Comparison of ENCODE assay signal across 36 cellular contexts in genomic region chr20:60465439-60465838, GRCh38.
"Had no signal": no experiment of that assay in that cellular context is flagged by ENCODE, and none has a peak within 500 bp of the region (broad histone marks: within the 10 kb centered on the region; RNA-seq: fewer than 3 reads in every experiment).

No MANE protein-coding gene starts in this region.

- H3K27me3 Mint-ChIP-seq: activated B cell treated with CpG ODN at 0.5 μM for 24 hours; activated CD4-positive, alpha-beta memory T cell treated with anti-CD3 and anti-CD28 coated beads, Interleukin-2, amount 10 ng/mL, durations not matched to agents 7 days and 5 days; activated CD4-positive, alpha-beta T cell treated with anti-CD3 and anti-CD28 coated beads, Interleukin-2, amount 10 ng/mL, durations not matched to agents 24 days and 14 days; activated CD8-positive, alpha-beta memory T cell treated with anti-CD3 and anti-CD28 coated beads, Interleukin-2, amount 10 ng/mL, durations not matched to agents 7 days and 5 days; activated naive CD4-positive, alpha-beta T cell treated with anti-CD3 and anti-CD28 coated beads, Interleukin-2, amount 10 ng/mL, durations not matched to agents 7 days and 5 days; activated naive CD8-positive, alpha-beta T cell treated with anti-CD3 and anti-CD28 coated beads, Interleukin-2, amount 50 U/mL, for 24 hours; activated T-cell treated with anti-CD3 and anti-CD28 coated beads, Interleukin-2, amount 50 U/mL, for 24 hours had no signal

- H3K9me3 ChIP-seq: ascending aorta had no signal

- H3K36me3 ChIP-seq: ascending aorta, cardiac muscle cell had no signal

- H3K4me3 ChIP-seq: ascending aorta, cardiac muscle cell had no signal

- DNase-seq: activated B cell treated with CpG ODN at 0.5 μM for 24 hours; activated CD4-positive, alpha-beta memory T cell treated with anti-CD3 and anti-CD28 coated beads, Interleukin-2, amount 10 ng/mL, durations not matched to agents 7 days and 5 days; activated CD4-positive, alpha-beta T cell treated with anti-CD3 and anti-CD28 coated beads for 4 hours; activated CD4-positive, alpha-beta T cell treated with anti-CD3 and anti-CD28 coated beads, Interleukin-2, amount 10 ng/mL, durations not matched to agents 24 days and 14 days; activated CD4-positive, alpha-beta T cell treated with anti-CD3 and anti-CD28 coated beads, Interleukin-2, amount 50 U/mL, for 1 hour; activated CD4-positive, alpha-beta T cell treated with anti-CD3 and anti-CD28 coated beads, Interleukin-2, amount 50 U/mL, for 4 hours; activated CD4-positive, CD25-positive, alpha-beta regulatory T cell treated with anti-CD3 and anti-CD28 coated beads, Interleukin-2, amount 50 U/mL, for 72 hours; activated CD8-positive, alpha-beta memory T cell treated with anti-CD3 and anti-CD28 coated beads for 24 hours; activated CD8-positive, alpha-beta memory T cell treated with anti-CD3 and anti-CD28 coated beads, Interleukin-2, amount 10 ng/mL, durations not matched to agents 7 days and 5 days; activated CD8-positive, alpha-beta memory T cell treated with anti-CD3 and anti-CD28 coated beads, Interleukin-2, amount 50 U/mL, for 48 hours; activated CD8-positive, alpha-beta T cell treated with anti-CD3 and anti-CD28 coated beads, Interleukin-2, amount 10 ng/mL, durations not matched to agents 7 days and 5 days; activated effector memory CD4-positive, alpha-beta T cell treated with Interleukin-2 at 50 U/mL for 16 hours; activated gamma-delta T cell; activated naive CD4-positive, alpha-beta T cell treated with anti-CD3 and anti-CD28 coated beads, Interleukin-2, amount 10 ng/mL, durations not matched to agents 7 days and 5 days; activated naive CD4-positive, alpha-beta T cell treated with Interleukin-2 at 50 U/mL for 16 hours; activated naive CD8-positive, alpha-beta T cell treated with anti-CD3 and anti-CD28 coated beads, Interleukin-2, amount 10 ng/mL, durations not matched to agents 7 days and 5 days; activated naive CD8-positive, alpha-beta T cell treated with anti-CD3 and anti-CD28 coated beads, Interleukin-2, amount 50 U/mL, for 24 hours; activated T-cell treated with anti-CD3 and anti-CD28 coated beads, Interleukin-2, amount 50 U/mL, for 24 hours; activated T-cell treated with anti-CD3 and anti-CD28 coated beads, Interleukin-2, amount 50 U/mL, for 48 hours; amygdala; anterior cingulate cortex; central memory CD4-positive, alpha-beta T cell; T-helper 1 cell; T-helper 2 cell; T-helper 9 cell had no signal

- FAIRE-seq: bronchial epithelial cell, TTC549 had no signal

- H3K4me3 Mint-ChIP-seq: activated B cell treated with CpG ODN at 0.5 μM for 24 hours; activated CD4-positive, alpha-beta memory T cell treated with anti-CD3 and anti-CD28 coated beads, Interleukin-2, amount 10 ng/mL, durations not matched to agents 7 days and 5 days; activated CD4-positive, alpha-beta T cell treated with anti-CD3 and anti-CD28 coated beads, Interleukin-2, amount 10 ng/mL, durations not matched to agents 24 days and 14 days; activated CD8-positive, alpha-beta memory T cell treated with anti-CD3 and anti-CD28 coated beads, Interleukin-2, amount 10 ng/mL, durations not matched to agents 7 days and 5 days; activated CD8-positive, alpha-beta T cell treated with anti-CD3 and anti-CD28 coated beads, Interleukin-2, amount 10 ng/mL, durations not matched to agents 7 days and 5 days; activated naive CD4-positive, alpha-beta T cell treated with anti-CD3 and anti-CD28 coated beads, Interleukin-2, amount 10 ng/mL, durations not matched to agents 7 days and 5 days; activated naive CD4-positive, alpha-beta T cell treated with anti-CD3 and anti-CD28 coated beads, Interleukin-2, amount 50 U/mL, for 24 hours; activated naive CD8-positive, alpha-beta T cell; activated naive CD8-positive, alpha-beta T cell treated with anti-CD3 and anti-CD28 coated beads, Interleukin-2, amount 10 ng/mL, durations not matched to agents 7 days and 5 days; activated naive CD8-positive, alpha-beta T cell treated with anti-CD3 and anti-CD28 coated beads, Interleukin-2, amount 50 U/mL, for 24 hours; activated T-cell treated with anti-CD3 and anti-CD28 coated beads, Interleukin-2, amount 50 U/mL, for 24 hours; brain; T-helper 1 cell treated with Interleukin-12 subunit alpha and Interleukin-12 subunit beta and Interleukin-4 antibody, amounts not matched to agents 30 μg/mL and 1 μg/mL, for 36 hours; T-helper 2 cell treated with Interferon-gamma antibody and Interleukin-4, amounts not matched to agents 5 μg/mL and 100 μg/mL, for 36 hours had no signal

- H3K4me1 Mint-ChIP-seq: activated B cell treated with CpG ODN at 0.5 μM for 24 hours; activated CD4-positive, alpha-beta memory T cell treated with anti-CD3 and anti-CD28 coated beads, Interleukin-2, amount 10 ng/mL, durations not matched to agents 7 days and 5 days; activated CD4-positive, alpha-beta T cell treated with anti-CD3 and anti-CD28 coated beads, Interleukin-2, amount 10 ng/mL, durations not matched to agents 24 days and 14 days; activated CD8-positive, alpha-beta memory T cell treated with anti-CD3 and anti-CD28 coated beads, Interleukin-2, amount 10 ng/mL, durations not matched to agents 7 days and 5 days; activated naive CD4-positive, alpha-beta T cell treated with anti-CD3 and anti-CD28 coated beads, Interleukin-2, amount 10 ng/mL, durations not matched to agents 7 days and 5 days; activated naive CD4-positive, alpha-beta T cell treated with anti-CD3 and anti-CD28 coated beads, Interleukin-2, amount 50 U/mL, for 24 hours; activated naive CD8-positive, alpha-beta T cell treated with anti-CD3 and anti-CD28 coated beads, Interleukin-2, amount 10 ng/mL, durations not matched to agents 7 days and 5 days; activated naive CD8-positive, alpha-beta T cell treated with anti-CD3 and anti-CD28 coated beads, Interleukin-2, amount 50 U/mL, for 24 hours had no signal

- ATAC-seq: activated CD8-positive, alpha-beta memory T cell treated with anti-CD3 and anti-CD28 coated beads, Interleukin-2, amount 10 ng/mL, durations not matched to agents 7 days and 5 days; activated CD8-positive, alpha-beta T cell treated with anti-CD3 and anti-CD28 coated beads, Interleukin-2, amount 10 ng/mL, durations not matched to agents 7 days and 5 days; activated naive CD8-positive, alpha-beta T cell treated with anti-CD3 and anti-CD28 coated beads, Interleukin-2, amount 50 U/mL, for 24 hours had no signal

- H3K9me3 Mint-ChIP-seq: activated CD4-positive, alpha-beta memory T cell treated with anti-CD3 and anti-CD28 coated beads, Interleukin-2, amount 10 ng/mL, durations not matched to agents 7 days and 5 days; activated CD4-positive, alpha-beta T cell treated with anti-CD3 and anti-CD28 coated beads, Interleukin-2, amount 10 ng/mL, durations not matched to agents 24 days and 14 days; activated naive CD4-positive, alpha-beta T cell treated with anti-CD3 and anti-CD28 coated beads, Interleukin-2, amount 10 ng/mL, durations not matched to agents 7 days and 5 days; activated naive CD4-positive, alpha-beta T cell treated with anti-CD3 and anti-CD28 coated beads, Interleukin-2, amount 50 U/mL, for 24 hours; activated naive CD8-positive, alpha-beta T cell treated with anti-CD3 and anti-CD28 coated beads, Interleukin-2, amount 10 ng/mL, durations not matched to agents 7 days and 5 days; activated T-cell treated with anti-CD3 and anti-CD28 coated beads, Interleukin-2, amount 50 U/mL, for 24 hours; activated T-helper 2 cell treated with anti-CD3 and anti-CD28 coated beads, Interferon-gamma antibody, Interleukin-2, Interleukin-4, amounts not matched to agents 10 μg/mL and 5 μg/mL and 100 μg/mL, durations not matched to agents 14 hours and 24 hours and 36 hours; T-helper 1 cell treated with Interleukin-12 subunit alpha and Interleukin-12 subunit beta and Interleukin-4 antibody, amounts not matched to agents 30 μg/mL and 1 μg/mL, for 36 hours; T-helper 2 cell treated with Interferon-gamma antibody and Interleukin-4, amounts not matched to agents 5 μg/mL and 100 μg/mL, for 36 hours had no signal

- H3K27ac ChIP-seq: ascending aorta, cardiac muscle cell, VCaP had no signal

- H3K36me3 Mint-ChIP-seq: activated CD8-positive, alpha-beta memory T cell treated with anti-CD3 and anti-CD28 coated beads, Interleukin-2, amount 10 ng/mL, durations not matched to agents 7 days and 5 days; activated naive CD4-positive, alpha-beta T cell treated with anti-CD3 and anti-CD28 coated beads, Interleukin-2, amount 10 ng/mL, durations not matched to agents 7 days and 5 days; activated naive CD4-positive, alpha-beta T cell treated with anti-CD3 and anti-CD28 coated beads, Interleukin-2, amount 50 U/mL, for 24 hours; activated naive CD8-positive, alpha-beta T cell; activated naive CD8-positive, alpha-beta T cell treated with anti-CD3 and anti-CD28 coated beads, Interleukin-2, amount 10 ng/mL, durations not matched to agents 7 days and 5 days; brain had no signal

- H3K4me1 ChIP-seq: ascending aorta had no signal

- H3K27me3 ChIP-seq: ascending aorta, cardiac muscle cell had no signal

- H3K27ac Mint-ChIP-seq: activated B cell treated with CpG ODN at 0.5 μM for 24 hours; activated CD4-positive, alpha-beta memory T cell treated with anti-CD3 and anti-CD28 coated beads, Interleukin-2, amount 10 ng/mL, durations not matched to agents 7 days and 5 days; activated CD4-positive, alpha-beta T cell treated with anti-CD3 and anti-CD28 coated beads, Interleukin-2, amount 10 ng/mL, durations not matched to agents 24 days and 14 days; activated CD8-positive, alpha-beta memory T cell treated with anti-CD3 and anti-CD28 coated beads, Interleukin-2, amount 10 ng/mL, durations not matched to agents 7 days and 5 days; activated CD8-positive, alpha-beta T cell treated with anti-CD3 and anti-CD28 coated beads, Interleukin-2, amount 10 ng/mL, durations not matched to agents 7 days and 5 days; activated naive CD4-positive, alpha-beta T cell treated with anti-CD3 and anti-CD28 coated beads, Interleukin-2, amount 10 ng/mL, durations not matched to agents 7 days and 5 days; activated naive CD4-positive, alpha-beta T cell treated with anti-CD3 and anti-CD28 coated beads, Interleukin-2, amount 50 U/mL, for 24 hours; activated naive CD8-positive, alpha-beta T cell; activated naive CD8-positive, alpha-beta T cell treated with anti-CD3 and anti-CD28 coated beads, Interleukin-2, amount 10 ng/mL, durations not matched to agents 7 days and 5 days; activated naive CD8-positive, alpha-beta T cell treated with anti-CD3 and anti-CD28 coated beads, Interleukin-2, amount 50 U/mL, for 24 hours; activated T-cell treated with anti-CD3 and anti-CD28 coated beads, Interleukin-2, amount 50 U/mL, for 24 hours; activated T-helper 2 cell treated with anti-CD3 and anti-CD28 coated beads, Interferon-gamma antibody, Interleukin-2, Interleukin-4, amounts not matched to agents 10 μg/mL and 5 μg/mL and 100 μg/mL, durations not matched to agents 14 hours and 24 hours and 36 hours; brain; T-helper 1 cell treated with Interleukin-12 subunit alpha and Interleukin-12 subunit beta and Interleukin-4 antibody, amounts not matched to agents 30 μg/mL and 1 μg/mL, for 36 hours; T-helper 2 cell treated with Interferon-gamma antibody and Interleukin-4, amounts not matched to agents 5 μg/mL and 100 μg/mL, for 36 hours had no signal
